12 cellular contexts compared by ENCODE assay signal in genomic region chr20:50108571-50109235, GRCh38. TPM values are rescaled to one million over a fixed set of nuclear protein-coding genes. Genes with fewer than 3 reads are reported as not detected.
DNase-seq lines count a peak whose midpoint lies in the region; ATAC-seq and TF ChIP-seq lines count a peak whose summit lies in the region.
"Had no signal": no experiment of that assay in that cellular context is flagged by ENCODE, and none has a peak within 500 bp of the region (broad histone marks: within the 10 kb centered on the region; RNA-seq: fewer than 3 reads in every experiment).

No MANE protein-coding gene starts in this region.

- no peak overlapping the region for H4K8ac ChIP-seq in mesendoderm (ENCODE audit: low read depth, low read length)

- no peaks in the 10 kb centered on the region for H3K27me3 Mint-ChIP-seq in type B pancreatic cell
- H3K27me3 Mint-ChIP-seq: dendritic cell treated with granulocyte-macrophage colony-stimulating factor and Interleukin-4, amounts not matched to agents 40 ng/mL and 50 ng/mL, for 4 days had no signal

- peak overlapping the region; percentile 57 for H3K27ac ChIP-seq in left ventricle myocardium inferior (replicated peaks)
- no peak overlapping the region for H3K27ac ChIP-seq in mesendoderm (ENCODE audit: low read depth, low read length)
- H3K27ac ChIP-seq in body of pancreas: peak overlapping the region in 2 of 4 donors; percentile 95 to 96
- H3K27ac ChIP-seq: testis had no signal

- no peak overlapping the region for H3K4me3 ChIP-seq in left ventricle myocardium inferior
- no peak overlapping the region for H3K4me3 ChIP-seq in mesendoderm (ENCODE audit: low read length)
- no peak overlapping the region for H3K4me3 ChIP-seq in body of pancreas
- H3K4me3 ChIP-seq: testis had no signal

- H3K4ac ChIP-seq in mesendoderm (ENCODE audit: low read depth, low read length): no peak overlapping the region

- H4K5ac ChIP-seq in mesendoderm (ENCODE audit: low read length): no peak overlapping the region

- H2AK5ac ChIP-seq in mesendoderm (ENCODE audit: low read length): no peak overlapping the region

- H2BK15ac ChIP-seq in mesendoderm (replicated peaks; ENCODE audit: low read depth): no peak overlapping the region

- intact Hi-C loops in left ventricle myocardium inferior (cut with micrococcal nuclease) (no loop called here), cardiac septum (cut with DNase I) (no loop called here), body of pancreas (cut with DNase I) (no loop called here)

- H3K18ac ChIP-seq in mesendoderm (ENCODE audit: low read length): no peak overlapping the region

- H3K9ac ChIP-seq in mesendoderm (ENCODE audit: low read length): no peak overlapping the region

- peaks cover 26 to 31% of the 10 kb centered on the region in 2 donors for H3K36me3 Mint-ChIP-seq in activated naive CD4-positive, alpha-beta T cell treated with anti-CD3 and anti-CD28 coated beads, Interleukin-2, amount 50 U/mL, for 72 hours
- H3K36me3 Mint-ChIP-seq in type B pancreatic cell: peaks cover 15% of the 10 kb centered on the region

- no peak overlapping the region for H3K23ac ChIP-seq in mesendoderm (ENCODE audit: low read length)

- H3K9me3 ChIP-seq in left ventricle myocardium inferior (replicated peaks): no peaks in the 10 kb centered on the region
- no peaks in the 10 kb centered on the region for H3K9me3 ChIP-seq in body of pancreas
- H3K9me3 ChIP-seq: testis had no signal

- H2BK120ac ChIP-seq in mesendoderm (ENCODE audit: low read depth, low read length): no peak overlapping the region

- no peak for DNase-seq in left ventricle myocardium inferior
- no peak for DNase-seq in cardiac septum (ENCODE audit: low spot score)
- DNase-seq in activated naive CD4-positive, alpha-beta T cell treated with anti-CD3 and anti-CD28 coated beads, Interleukin-2, amount 50 U/mL, for 72 hours (ENCODE audit: low spot score in 2 of 2): no peak
- DNase-seq in mesendoderm: peak; percentile 67
- DNase-seq in type B pancreatic cell (ENCODE audit: extremely low spot score, unreplicated experiment): no peak
- no peak for DNase-seq in DMS79 (lab: John Stamatoyannopoulos, UW)
- DNase-seq in body of pancreas: no peak
- DNase-seq: left cardiac atrium; stimulated activated CD4-positive, alpha-beta T cell treated with anti-CD3 and anti-CD28 coated beads, Interleukin-4, amount 100 ng/mL, for 4 hours; testis had no signal

- no peaks in the 10 kb centered on the region for H3K9me3 Mint-ChIP-seq in activated naive CD4-positive, alpha-beta T cell treated with anti-CD3 and anti-CD28 coated beads, Interleukin-2, amount 50 U/mL, for 72 hours
- H3K9me3 Mint-ChIP-seq in type B pancreatic cell: no peaks in the 10 kb centered on the region
- H3K9me3 Mint-ChIP-seq: dendritic cell treated with granulocyte-macrophage colony-stimulating factor and Interleukin-4, amounts not matched to agents 40 ng/mL and 50 ng/mL, for 4 days had no signal

- peaks cover 57% of the 10 kb centered on the region for H3K4me1 Mint-ChIP-seq in type B pancreatic cell (ENCODE audit: unreplicated experiment)

- TF ChIP-seq POLR2A in body of pancreas (IDR thresholded peaks at IDR 0.05): no peak

- peaks cover 77% of the 10 kb centered on the region for H3K79me2 ChIP-seq in mesendoderm (ENCODE audit: control insufficient read depth, insufficient read depth, low read length)

- H3K36me3 ChIP-seq in left ventricle myocardium inferior (no peaks in the 10 kb centered on the region), mesendoderm (ENCODE audit: control insufficient read depth, insufficient read depth, low read length) (no peaks in the 10 kb centered on the region), body of pancreas (replicated peaks in 1 of 2; ENCODE audit: insufficient read depth in 1 of 2, low read depth in 2 of 2) (no peaks in the 10 kb centered on the region)

- H3K4me1 ChIP-seq in left ventricle myocardium inferior (peaks cover 94% of the 10 kb centered on the region), mesendoderm (ENCODE audit: control insufficient read depth, low read depth, low read length) (peaks cover 6% of the 10 kb centered on the region), body of pancreas (peaks cover 55% of the 10 kb centered on the region)

- no peak overlapping the region for H3K56ac ChIP-seq in mesendoderm (ENCODE audit: low read length)

- no peak overlapping the region for H2BK5ac ChIP-seq in mesendoderm (ENCODE audit: low read length)

- H3K4me2 ChIP-seq in mesendoderm (ENCODE audit: low read length): no peak overlapping the region

- H3K27me3 ChIP-seq in left ventricle myocardium inferior (ENCODE audit: low read depth) (no peaks in the 10 kb centered on the region), mesendoderm (ENCODE audit: insufficient read depth, low read length, poor library complexity) (no peaks in the 10 kb centered on the region), body of pancreas (no peaks in the 10 kb centered on the region)
- H3K27me3 ChIP-seq: testis had no signal

- peak overlapping the region; percentile 22 to 92 for H3K27ac Mint-ChIP-seq in activated naive CD4-positive, alpha-beta T cell treated with anti-CD3 and anti-CD28 coated beads, Interleukin-2, amount 50 U/mL, for 72 hours
- H3K27ac Mint-ChIP-seq in type B pancreatic cell: peak overlapping the region; percentile 92

- H3K79me1 ChIP-seq in mesendoderm (ENCODE audit: low read length): peaks cover 15% of the 10 kb centered on the region

- TF ChIP-seq CTCF in left ventricle myocardium inferior (IDR thresholded peaks at IDR 0.05; ENCODE audit: borderline replicate concordance) (no peak), type B pancreatic cell (conservative IDR thresholded peaks at IDR 0.05) (no peak), body of pancreas (IDR thresholded peaks at IDR 0.05) (no peak)

- no CpG with 5 or more reads among the region's 4 CpGs for WGBS in mesendoderm (ENCODE audit: extremely low coverage, insufficient coverage, low lambda C conversion rate)
- 47 to 61% methylated on average over 4 of the region's 4 CpGs for WGBS in body of pancreas, 2 donors

- no peak for ATAC-seq in activated naive CD4-positive, alpha-beta T cell treated with anti-CD3 and anti-CD28 coated beads, Interleukin-2, amount 50 U/mL, for 72 hours
- ATAC-seq in HG03469 (IDR thresholded peaks at IDR 0.05; ENCODE audit: unreplicated experiment) (no peak), body of pancreas (no peak)
- ATAC-seq: left cardiac atrium had no signal

- H3K4me3 Mint-ChIP-seq in type B pancreatic cell: peak overlapping the region; percentile 35
- H3K4me3 Mint-ChIP-seq: dendritic cell treated with granulocyte-macrophage colony-stimulating factor and Interleukin-4, amounts not matched to agents 40 ng/mL and 50 ng/mL, for 4 days had no signal

RNA-seq across cellular contexts. Expression of gene UBE2V1, which starts 4.2 kb away (rescaled TPM):
- total RNA-seq in left ventricle myocardium inferior (77.1 TPM), cardiac septum (70.3 TPM), type B pancreatic cell (ENCODE audit: low replicate concordance) (90.5 and 117 TPM in 2 replicates), body of pancreas (10 to 100 TPM; 42.0 to 43.8 TPM)
- 100 to 1,000 TPM; 152 to 221 TPM for total RNA-seq in activated naive CD4-positive, alpha-beta T cell treated with anti-CD3 and anti-CD28 coated beads, Interleukin-2, amount 50 U/mL, for 72 hours
- 280 TPM for polyA plus RNA-seq in mesendoderm (2013, experiment 1 of 2)
- polyA plus RNA-seq in mesendoderm (2013, experiment 2 of 2): 273 TPM

RNA-seq across cellular contexts. Expression of gene PEDS1, which starts 44.8 kb away (rescaled TPM):
- total RNA-seq in left ventricle myocardium inferior (17.3 TPM), cardiac septum (15.2 TPM), type B pancreatic cell (ENCODE audit: low replicate concordance) (29.9 and 42.9 TPM in 2 replicates), body of pancreas (1 to 10 TPM; 9.1 to 9.6 TPM)
- total RNA-seq in activated naive CD4-positive, alpha-beta T cell treated with anti-CD3 and anti-CD28 coated beads, Interleukin-2, amount 50 U/mL, for 72 hours: 10 to 100 TPM; 14.8 to 21.2 TPM
- 59.8 TPM for polyA plus RNA-seq in mesendoderm (2013, experiment 1 of 2)
- polyA plus RNA-seq in mesendoderm (2013, experiment 2 of 2): 57.8 TPM
